18 cellular contexts compared by ENCODE assay signal in genomic region chr6:76703285-76703684, GRCh38.
DNase-seq lines count a peak whose midpoint lies in the region; ATAC-seq and TF ChIP-seq lines count a peak whose summit lies in the region.
"Had no signal": no experiment of that assay in that cellular context is flagged by ENCODE, and none has a peak within 500 bp of the region (broad histone marks: within the 10 kb centered on the region; RNA-seq: fewer than 3 reads in every experiment).

No MANE protein-coding gene starts in this region.

- H3K27me3 ChIP-seq in WERI-Rb-1 (ENCODE audit: insufficient read depth, low read depth, severe bottlenecking) = no peaks in the 10 kb centered on the region
- H3K27me3 ChIP-seq in foreskin keratinocyte = no peaks in the 10 kb centered on the region
- H3K27me3 ChIP-seq: BLaER1 treated with 17β-estradiol and CSF1 and Interleukin-3, amounts not matched to agents 10 nM and 100 nM had no signal

- BruUV-seq in MCF 10A (replicated peaks; lab: Mats Ljungman, UMichigan) = no TSS peak

- H3K36me3 ChIP-seq in WERI-Rb-1 = no peaks in the 10 kb centered on the region
- H3K36me3 ChIP-seq: BLaER1 treated with 17β-estradiol and CSF1 and Interleukin-3, amounts not matched to agents 10 nM and 100 nM had no signal

- no peaks in the 10 kb centered on the region for H3K27me3 Mint-ChIP-seq in MCF 10A (ENCODE audit: insufficient read depth, unreplicated experiment)
- H3K27me3 Mint-ChIP-seq in effector memory CD8-positive, alpha-beta T cell = no peaks in the 10 kb centered on the region
- H3K27me3 Mint-ChIP-seq: B cell had no signal

- POLR2A ChIA-PET in MCF 10A (lab: Yijun Ruan, JAX) = interaction anchor here (0.6 kb wide), 1 partner anchor 134 kb away, joined by 3 read pairs; no protein-coding TSS in a partner anchor

- peak overlapping the region; percentile 19; the same call in 1 of the 2 replicates for H3K27ac ChIP-seq in WERI-Rb-1
- peak overlapping the region; percentile 45 for H3K27ac ChIP-seq in foreskin keratinocyte
- H3K27ac ChIP-seq: BLaER1 treated with 17β-estradiol and CSF1 and Interleukin-3, amounts not matched to agents 10 nM and 100 nM had no signal

- no peak overlapping the region for H3K27ac Mint-ChIP-seq in MCF 10A (ENCODE audit: low read depth, unreplicated experiment)
- H3K27ac Mint-ChIP-seq in effector memory CD8-positive, alpha-beta T cell = no peak overlapping the region
- H3K27ac Mint-ChIP-seq: B cell; CD8-positive, alpha-beta T cell; GM23338; HFFc6 had no signal

- peak; percentile 30 for DNase-seq in HCEC 1CT
- no peak for DNase-seq in WERI-Rb-1
- peak; percentile 42 to 69 for DNase-seq in foreskin keratinocyte
- DNase-seq in amniotic stem cell (lab: John Stamatoyannopoulos, UW) = no peak
- no peak for DNase-seq in COR-L47 (lab: John Stamatoyannopoulos, UW)
- DNase-seq in MCF 10A (ENCODE audit: unreplicated experiment) = no peak
- no peak for DNase-seq in effector memory CD8-positive, alpha-beta T cell
- DNase-seq: CD8-positive, alpha-beta T cell; DMS 273 treated with DMSO at 0.1 percent for 48 hours; DMS53; DND-41; EL; HFFc6 had no signal

- peaks cover 22% of the 10 kb centered on the region for H3K4me1 ChIP-seq in foreskin keratinocyte

- H3K4me3 Mint-ChIP-seq in MCF 10A (ENCODE audit: unreplicated experiment) = no peak overlapping the region
- no peak overlapping the region for H3K4me3 Mint-ChIP-seq in effector memory CD8-positive, alpha-beta T cell
- H3K4me3 Mint-ChIP-seq: B cell; CD8-positive, alpha-beta T cell; GM23338; HFFc6 had no signal

- no peaks in the 10 kb centered on the region for H3K36me3 Mint-ChIP-seq in MCF 10A (ENCODE audit: insufficient read depth, unreplicated experiment)
- no peaks in the 10 kb centered on the region for H3K36me3 Mint-ChIP-seq in effector memory CD8-positive, alpha-beta T cell (ENCODE audit: insufficient read depth)
- H3K36me3 Mint-ChIP-seq: CD8-positive, alpha-beta T cell had no signal

- CTCF ChIA-PET in MCF 10A (lab: Yijun Ruan, JAX) = no interaction called here

- no peak for TF ChIP-seq CTCF in WERI-Rb-1 (IDR thresholded peaks at IDR 0.05; ENCODE audit: low read depth, low read length)
- no peak for TF ChIP-seq CTCF in foreskin keratinocyte (conservative IDR thresholded peaks at IDR 0.05)
- TF ChIP-seq CTCF in MCF 10A (IDR thresholded peaks at IDR 0.05; ENCODE audit: unreplicated experiment) = no peak

- no peaks in the 10 kb centered on the region for H3K9me3 ChIP-seq in WERI-Rb-1 (ENCODE audit: severe bottlenecking)
- H3K9me3 ChIP-seq: BLaER1 treated with 17β-estradiol and CSF1 and Interleukin-3, amounts not matched to agents 10 nM and 100 nM had no signal

- H3K9me3 Mint-ChIP-seq in MCF 10A (ENCODE audit: unreplicated experiment) = no peaks in the 10 kb centered on the region
- H3K9me3 Mint-ChIP-seq in effector memory CD8-positive, alpha-beta T cell = peaks cover 12 to 14% of the 10 kb centered on the region in 2 donors
- H3K9me3 Mint-ChIP-seq: GM23338, HFFc6 had no signal

- H3K4me1 Mint-ChIP-seq in MCF 10A (ENCODE audit: insufficient read depth, unreplicated experiment) = peaks cover 15% of the 10 kb centered on the region
- H3K4me1 Mint-ChIP-seq in effector memory CD8-positive, alpha-beta T cell (ENCODE audit: low read depth in 2 of 2) = no peaks in the 10 kb centered on the region
- H3K4me1 Mint-ChIP-seq: B cell had no signal

- intact Hi-C loops in MCF 10A (cut with micrococcal nuclease) = no loop called here

- no peak overlapping the region for H3K4me3 ChIP-seq in WERI-Rb-1 (ENCODE audit: low read depth, low read length)
- H3K4me3 ChIP-seq: BLaER1 treated with 17β-estradiol and CSF1 and Interleukin-3, amounts not matched to agents 10 nM and 100 nM; GM23338 had no signal

- ATAC-seq in foreskin keratinocyte = peak; percentile 85
- no peak for ATAC-seq in effector memory CD8-positive, alpha-beta T cell (replicated peaks)
- ATAC-seq: CD8-positive, alpha-beta T cell; GM23338; HCT116; HepG2 had no signal

Comparison
In these comparisons a context has a peak if more than half of its experiments do, and no peak if none do; other contexts are left out.
1. DNase-seq: peak in HCEC 1CT (single experiment) and foreskin keratinocyte (2 of 2); none in WERI-Rb-1 (single experiment), amniotic stem cell (single experiment), COR-L47 (single experiment), MCF 10A (single experiment) and effector memory CD8-positive, alpha-beta T cell (0 of 3).